ENCODE assay signal across 26 cellular contexts in the genomic region with DNA sequence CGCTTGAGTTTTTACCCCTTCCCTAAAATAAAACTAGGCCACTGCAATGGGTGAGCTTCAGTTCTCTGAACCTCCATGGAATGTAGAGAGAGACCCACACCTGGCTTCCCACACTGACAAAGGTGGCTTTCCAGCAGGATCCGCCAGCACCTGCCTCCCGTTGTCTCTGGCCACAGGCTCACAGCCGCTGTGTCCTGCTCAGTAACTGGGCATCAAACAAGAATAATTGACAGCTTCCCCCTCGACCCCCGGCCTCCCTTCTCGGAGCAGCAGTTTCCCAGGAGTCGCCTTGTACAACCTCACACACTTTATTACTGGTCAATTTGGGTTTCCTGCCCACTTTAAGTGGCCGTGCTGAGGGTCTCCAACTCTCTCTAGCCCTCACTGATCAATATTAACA.
"Had no signal": no experiment of that assay in that cellular context is flagged by ENCODE, and none has a peak within 500 bp of the region (broad histone marks: within the 10 kb centered on the region; RNA-seq: fewer than 3 reads in every experiment).

No MANE protein-coding gene starts in this region.

- H3K27me3 Mint-ChIP-seq: stimulated activated naive CD8-positive, alpha-beta T cell treated with anti-CD3 and anti-CD28 coated beads, Interleukin-15, amount 100 ng/mL, for 72 hours had no signal

- H3K4me1 ChIP-seq: gastrocnemius medialis, heart left ventricle, left ventricle myocardium inferior, lower lobe of right lung, pancreas, right lobe of liver, suprapubic skin, upper lobe of right lung, uterus had no signal

- H3K4me3 Mint-ChIP-seq: naive thymus-derived CD8-positive, alpha-beta T cell; stimulated activated naive CD8-positive, alpha-beta T cell treated with anti-CD3 and anti-CD28 coated beads, Interleukin-15, amount 100 ng/mL, for 72 hours had no signal

- H3K36me3 Mint-ChIP-seq: naive thymus-derived CD8-positive, alpha-beta T cell had no signal

- H3K27me3 ChIP-seq: gastrocnemius medialis, heart left ventricle, right lobe of liver, transverse colon, upper lobe of right lung, uterus had no signal

- H3K36me3 ChIP-seq: gastrocnemius medialis, heart left ventricle, left ventricle myocardium inferior, lower lobe of right lung, pancreas, right lobe of liver, suprapubic skin, transverse colon, upper lobe of right lung, uterus had no signal

- ATAC-seq: gastrocnemius medialis; heart left ventricle; left cardiac atrium; lower lobe of right lung; naive thymus-derived CD8-positive, alpha-beta T cell; pancreas; right lobe of liver; stimulated activated naive CD8-positive, alpha-beta T cell treated with anti-CD3 and anti-CD28 coated beads, Interleukin-15, amount 100 ng/mL, for 72 hours; upper lobe of right lung had no signal

- H3K9me3 Mint-ChIP-seq: stimulated activated naive CD8-positive, alpha-beta T cell treated with anti-CD3 and anti-CD28 coated beads, Interleukin-15, amount 100 ng/mL, for 72 hours had no signal

- H3K9me3 ChIP-seq: gastrocnemius medialis, heart left ventricle, left ventricle myocardium inferior, lower lobe of right lung, pancreas, right lobe of liver, suprapubic skin, transverse colon, upper lobe of right lung, uterus had no signal

- FAIRE-seq: colon, islet of Langerhans, pancreas, small intestine had no signal

- H3K4me3 ChIP-seq: dorsolateral prefrontal cortex, gastrocnemius medialis, heart left ventricle, left ventricle myocardium inferior, lower lobe of right lung, pancreas, right lobe of liver, suprapubic skin, transverse colon, upper lobe of right lung, uterus had no signal

- H3K4me1 Mint-ChIP-seq: naive thymus-derived CD8-positive, alpha-beta T cell; stimulated activated naive CD8-positive, alpha-beta T cell treated with anti-CD3 and anti-CD28 coated beads, Interleukin-15, amount 100 ng/mL, for 72 hours had no signal

- H3K27ac ChIP-seq: dorsolateral prefrontal cortex, gastrocnemius medialis, heart left ventricle, left ventricle myocardium inferior, lower lobe of right lung, pancreas, right lobe of liver, suprapubic skin, transverse colon, upper lobe of right lung, uterus had no signal

- H3K27ac Mint-ChIP-seq: naive thymus-derived CD8-positive, alpha-beta T cell had no signal

- DNase-seq: dorsolateral prefrontal cortex; effector CD4-positive, alpha-beta T cell; foreskin fibroblast; gastrocnemius medialis; heart left ventricle; hippocampal formation; left cardiac atrium; left ventricle myocardium inferior; lower lobe of right lung; naive thymus-derived CD8-positive, alpha-beta T cell; occipital lobe; pancreas; right lobe of liver; small intestine; stimulated activated CD4-positive, alpha-beta T cell treated with anti-CD3 and anti-CD28 coated beads, Interleukin-12 subunit alpha, Interleukin-12 subunit beta, amount 100 ng/mL, for 4 hours; stimulated activated CD4-positive, alpha-beta T cell treated with anti-CD3 and anti-CD28 coated beads, Interleukin-1b, Interleukin-23, amount 100 ng/mL, for 48 hours; stimulated activated CD4-positive, alpha-beta T cell treated with anti-CD3 and anti-CD28 coated beads, Interleukin-4, amount 100 ng/mL, for 1 hour; stimulated activated CD8-positive, alpha-beta memory T cell treated with anti-CD3 and anti-CD28 coated beads, Interleukin-4, amount 100 ng/mL, for 48 hours; stimulated activated naive CD4-positive, alpha-beta T cell; stimulated activated naive CD8-positive, alpha-beta T cell treated with anti-CD3 and anti-CD28 coated beads, Interleukin-15, amount 100 ng/mL, for 72 hours; transverse colon; upper lobe of right lung; uterus had no signal
